11 cellular contexts compared by ENCODE assay signal in genomic region chr12:68636268-68636667, GRCh38. TPM values are rescaled to one million over a fixed set of nuclear protein-coding genes. Genes with fewer than 3 reads are reported as not detected.
DNase-seq lines count a peak whose midpoint lies in the region; ATAC-seq and TF ChIP-seq lines count a peak whose summit lies in the region.
"Had no signal": no experiment of that assay in that cellular context is flagged by ENCODE, and none has a peak within 500 bp of the region (broad histone marks: within the 10 kb centered on the region; RNA-seq: fewer than 3 reads in every experiment).

No MANE protein-coding gene starts in this region.

- H3K4me1 Mint-ChIP-seq in osteocyte (ENCODE audit: unreplicated experiment), result peaks cover 56% of the 10 kb centered on the region

- in situ Hi-C loops in G401 (cut with HindIII; ENCODE audit: low sequenced_read_pairs), result no loop called here

- H3K27me3 Mint-ChIP-seq in osteocyte (ENCODE audit: unreplicated experiment), result no peaks in the 10 kb centered on the region

- H3K4me3 Mint-ChIP-seq in osteocyte (ENCODE audit: unreplicated experiment), result no peak overlapping the region

- no peaks in the 10 kb centered on the region for H3K9me3 Mint-ChIP-seq in osteocyte (ENCODE audit: unreplicated experiment)

- ATAC-seq in GM19023 (IDR thresholded peaks at IDR 0.05; ENCODE audit: unreplicated experiment), result no peak
- ATAC-seq: body of pancreas had no signal

- DNase-seq in GM04504 (ENCODE audit: low read depth), result peak; percentile 33
- DNase-seq in NCI-H460 (ENCODE audit: extremely low read depth, low read depth), result peak; percentile 12
- DNase-seq in epithelial cell of esophagus (ENCODE audit: low read depth), result peak; percentile 92
- DNase-seq in osteocyte (ENCODE audit: extremely low spot score, unreplicated experiment), result no peak
- DNase-seq in NCI-H82 treated with DMSO at 0.1 percent for 48 hours (lab: John Stamatoyannopoulos, UW; ENCODE audit: unreplicated experiment), result no peak
- DNase-seq in G401 (ENCODE audit: low spot score), result no peak
- DNase-seq: body of pancreas, NCI-H2107, substantia nigra had no signal

- no peaks in the 10 kb centered on the region for H3K36me3 Mint-ChIP-seq in osteocyte (ENCODE audit: unreplicated experiment)

- H3K4me3 ChIP-seq in epithelial cell of esophagus (ENCODE audit: low read length), result no peak overlapping the region
- H3K4me3 ChIP-seq: body of pancreas, SJSA1 had no signal

- peak overlapping the region; percentile 58 for H3K27ac Mint-ChIP-seq in osteocyte (ENCODE audit: unreplicated experiment)

- TF ChIP-seq CTCF in epithelial cell of esophagus (IDR thresholded peaks at IDR 0.05; ENCODE audit: insufficient read depth, low read depth, low read length, missing control alignments) (no peak), osteocyte (IDR thresholded peaks at IDR 0.05) (no peak)

RNA-seq across cellular contexts. Expression of gene RAP1B, which starts 25.6 kb away (rescaled TPM):
- 116 and 146 TPM in 2 replicates for total RNA-seq in NCI-H460 (2014; rRNA removed; shearing (Covaris generic))
- 180 and 183 TPM in 2 replicates for polyA plus RNA-seq in NCI-H460 (2014; cell fraction: nucleus; rRNA removed)
- total RNA-seq in osteocyte, result 179 and 182 TPM in 2 replicates
- total RNA-seq in G401 (2014; rRNA removed; shearing (Covaris generic)), result 97.5 and 103 TPM in 2 replicates

RNA-seq across cellular contexts. Expression of gene NUP107, which starts 50.5 kb away (rescaled TPM):
- 66.7 and 75.7 TPM in 2 replicates for total RNA-seq in NCI-H460 (2014; rRNA removed; shearing (Covaris generic))
- polyA plus RNA-seq in NCI-H460 (2014; cell fraction: nucleus; rRNA removed), result 177 and 265 TPM in 2 replicates
- total RNA-seq in osteocyte, result 35.6 and 37.3 TPM in 2 replicates
- total RNA-seq in G401 (2014; rRNA removed; shearing (Covaris generic)), result 58.3 and 145 TPM in 2 replicates

Comparison
In these comparisons a context has a peak if more than half of its experiments do, and no peak if none do; other contexts are left out.
1. DNase-seq: peak in GM04504 (single experiment), NCI-H460 (single experiment) and epithelial cell of esophagus (single experiment); none in osteocyte (single experiment), NCI-H82 treated with DMSO at 0.1 percent for 48 hours (single experiment) and G401 (single experiment).